In genomic region chr14:69703047-69704046, GRCh38 we compare ENCODE assay signal across 10 cellular contexts.
A peak's percentile ranks its signal among the peaks of the same experiment; 100 is the strongest.
DNase-seq lines count a peak whose midpoint lies in the region; ATAC-seq and TF ChIP-seq lines count a peak whose summit lies in the region.
"Had no signal": no experiment of that assay in that cellular context is flagged by ENCODE, and none has a peak within 500 bp of the region (broad histone marks: within the 10 kb centered on the region; RNA-seq: fewer than 3 reads in every experiment).

No MANE protein-coding gene starts in this region.

- peaks cover 32% of the 10 kb centered on the region for H3K4me1 ChIP-seq in neural progenitor cell
- H3K4me1 ChIP-seq in smooth muscle cell (ENCODE audit: low read depth), result peaks cover 9% of the 10 kb centered on the region

- H3K36me3 Mint-ChIP-seq in neural progenitor cell, result peaks cover 2% of the 10 kb centered on the region

- H3K4me2 ChIP-seq in neural progenitor cell (no peak overlapping the region), smooth muscle cell (no peak overlapping the region)

- H3K36me3 ChIP-seq in neural progenitor cell, result no peaks in the 10 kb centered on the region
- H3K36me3 ChIP-seq in smooth muscle cell (ENCODE audit: low read depth), result peaks cover 7% of the 10 kb centered on the region

- 82% methylated on average over 12 of the region's 12 CpGs for WGBS in smooth muscle cell (ENCODE audit: low lambda C conversion rate)

- TF ChIP-seq CTCF in neural progenitor cell (IDR thresholded peaks at IDR 0.05) (no peak), smooth muscle cell (IDR thresholded peaks at IDR 0.05; ENCODE audit: borderline replicate concordance, insufficient read depth, poor library complexity, severe bottlenecking) (no peak)

- TF ChIP-seq POLR2A in erythroblast (IDR thresholded peaks at IDR 0.05; ENCODE audit: low read length), result no peak

- no peaks in the 10 kb centered on the region for H3K27me3 Mint-ChIP-seq in neural progenitor cell (ENCODE audit: insufficient read depth, low read depth)

- H3K27ac Mint-ChIP-seq in neural progenitor cell, result peak overlapping the region; percentile 10

- no peak overlapping the region for H3K4me3 ChIP-seq in neural progenitor cell
- H3K4me3 ChIP-seq in smooth muscle cell, result no peak overlapping the region

- H3K4me3 Mint-ChIP-seq in neural progenitor cell, result no peak overlapping the region

- H4K20me1 ChIP-seq in neural progenitor cell (ENCODE audit: low read depth) (no peaks in the 10 kb centered on the region), smooth muscle cell (ENCODE audit: low read depth) (peaks cover 81% of the 10 kb centered on the region)

- ATAC-seq in GM21360 (IDR thresholded peaks at IDR 0.05; ENCODE audit: unreplicated experiment), result no peak

- H3K9me3 Mint-ChIP-seq in neural progenitor cell, result no peaks in the 10 kb centered on the region

- peaks cover 49% of the 10 kb centered on the region for H3K4me1 Mint-ChIP-seq in neural progenitor cell

- peaks cover 2% of the 10 kb centered on the region for H3K79me2 ChIP-seq in neural progenitor cell (ENCODE audit: low read depth)
- peaks cover 37% of the 10 kb centered on the region for H3K79me2 ChIP-seq in smooth muscle cell (ENCODE audit: low read depth)

- DNase-seq in GDM1 (lab: John Stamatoyannopoulos, UW) (peak; percentile 65), NCI-H187 (lab: John Stamatoyannopoulos, UW) (peak; percentile 61 to 62), caudate nucleus (lab: John Stamatoyannopoulos, UW) (no peak), neural progenitor cell (ENCODE audit: low spot score) (no peak), SW480 (ENCODE audit: low spot score) (no peak), smooth muscle cell (lab: John Stamatoyannopoulos, UW; ENCODE audit: unreplicated experiment) (no peak), erythroblast (lab: John Stamatoyannopoulos, UW) (no peak)
- DNase-seq: activated CD8-positive, alpha-beta memory T cell treated with anti-CD3 and anti-CD28 coated beads, Interleukin-2, amount 50 U/mL, for 4 hours; SHP77 had no signal

- H3K27ac ChIP-seq in caudate nucleus (ENCODE audit: low read depth, low read length) (peak overlapping the region; percentile 48), neural progenitor cell (no peak overlapping the region), smooth muscle cell (ENCODE audit: low read depth) (no peak overlapping the region)

- H2AFZ ChIP-seq in neural progenitor cell (replicated peaks), result no peak overlapping the region
- H2AFZ ChIP-seq in smooth muscle cell (ENCODE audit: low read depth), result no peak overlapping the region

- H3K9ac ChIP-seq in neural progenitor cell (no peak overlapping the region), smooth muscle cell (ENCODE audit: low read depth) (no peak overlapping the region)

- no peaks in the 10 kb centered on the region for H3K27me3 ChIP-seq in neural progenitor cell
- no peaks in the 10 kb centered on the region for H3K27me3 ChIP-seq in smooth muscle cell (ENCODE audit: low read depth)

- H3F3A ChIP-seq in neural progenitor cell (ENCODE audit: low read depth) (peaks cover 27% of the 10 kb centered on the region), smooth muscle cell (ENCODE audit: low read depth) (no peaks in the 10 kb centered on the region)

- no peaks in the 10 kb centered on the region for H3K9me3 ChIP-seq in neural progenitor cell (ENCODE audit: low read depth)
- no peaks in the 10 kb centered on the region for H3K9me3 ChIP-seq in smooth muscle cell (replicated peaks; ENCODE audit: low read depth)

Comparison
In these comparisons a context has a peak if more than half of its experiments do, and no peak if none do; other contexts are left out.
1. DNase-seq: peak in GDM1 (single experiment) and NCI-H187 (2 of 2); none in caudate nucleus (0 of 61), neural progenitor cell (single experiment), SW480 (single experiment), smooth muscle cell (single experiment) and erythroblast (0 of 2).